ENCODE assay signal across 1 cellular context in the genomic region with DNA sequence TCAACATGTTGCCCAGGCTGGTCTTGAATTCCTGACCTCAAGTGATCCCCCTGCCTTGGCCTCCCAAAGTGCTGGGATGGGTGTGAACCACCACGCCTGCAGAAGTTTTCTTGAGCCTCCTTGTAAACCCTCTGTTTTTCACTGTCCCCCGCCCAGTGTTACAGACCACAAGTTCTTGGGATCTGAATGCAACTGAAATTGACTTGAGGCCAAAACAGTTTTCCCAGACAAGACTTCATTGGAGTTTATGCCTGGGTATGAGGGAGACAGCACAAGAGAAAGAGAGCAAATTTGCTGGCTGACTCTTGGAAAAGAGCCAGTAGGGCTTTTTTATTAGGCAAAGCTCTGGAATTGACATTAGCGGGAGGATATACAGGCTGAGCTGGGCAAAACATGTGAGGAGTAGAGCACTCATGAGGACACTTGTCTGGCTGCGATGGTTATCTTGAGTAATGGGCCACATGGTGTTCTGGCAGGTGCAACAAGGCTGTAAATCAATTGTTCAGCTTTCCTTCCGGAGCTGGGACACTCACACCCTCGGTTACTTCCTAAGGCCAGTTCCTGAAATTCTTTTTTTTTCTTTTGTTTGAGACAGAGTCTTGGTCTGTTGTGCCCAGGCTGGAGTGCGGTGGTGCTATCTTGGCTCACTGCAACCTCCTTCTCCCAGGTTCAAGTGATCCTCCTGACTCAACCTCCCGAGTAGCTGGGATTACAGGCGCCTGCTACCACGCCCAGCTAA.
TF ChIP-seq lines count a peak whose summit lies in the region.

No MANE protein-coding gene starts in this region.

TF ChIP-seq in K562, 482 proteins besides CTCF, POLR2A, EP300 and RAD21 (continued from another document and continues in another):
- TF ChIP-seq CAMTA2 (CRISPR knock-in tag; conservative IDR thresholded peaks at IDR 0.05) (0 out of 2 replicates have a peak, but pooled peaks have one; percentile 42), SMARCC2 (IDR thresholded peaks at IDR 0.05; ENCODE audit: low read depth) (0 out of 2 replicates have a peak, but pooled peaks have one; percentile 33), ZNF197 (CRISPR knock-in tag; IDR thresholded peaks at IDR 0.05; ENCODE audit: low read depth) (peak; percentile 83), ZNF780A (CRISPR knock-in tag; IDR thresholded peaks at IDR 0.05) (no peak), E2F8 (IDR thresholded peaks at IDR 0.05; ENCODE audit: low read depth, partially characterized antibody) (peak; percentile 48), RCOR1 (IDR thresholded peaks at IDR 0.05; ENCODE audit: borderline replicate concordance in 1 of 2, low read depth in 2 of 2, low read length in 2 of 2) (peak in 1 of 2 experiments; percentile 90; a peak in 2 of 4 replicates), ZNF699 (CRISPR knock-in tag; IDR thresholded peaks at IDR 0.05; ENCODE audit: insufficient replicate concordance) (no peak), TAF9B (IDR thresholded peaks at IDR 0.05; ENCODE audit: partially characterized antibody) (peak; percentile 68), ELK3 (CRISPR knock-in tag; IDR thresholded peaks at IDR 0.05) (no peak), ZBTB34 (CRISPR knock-in tag; IDR thresholded peaks at IDR 0.05) (no peak), ELK1 (CRISPR knock-in tag; IDR thresholded peaks at IDR 0.05) (no peak), RFX7 (CRISPR knock-in tag; IDR thresholded peaks at IDR 0.05) (no peak), SMARCE1 (IDR thresholded peaks at IDR 0.05) (peak; percentile 86), MYC (IDR thresholded peaks at IDR 0.05; ENCODE audit: low read depth, low read length) (peak; percentile 99), MYC (CRISPR knock-in tag; IDR thresholded peaks at IDR 0.05; ENCODE audit: borderline replicate concordance, low read depth) (no peak), NCOR1 (IDR thresholded peaks at IDR 0.05) (peak; percentile 59), TAF1 (IDR thresholded peaks at IDR 0.05; ENCODE audit: control insufficient read depth, extremely low read depth, insufficient read depth, low read length, severe bottlenecking) (no peak), ZNF444 (CRISPR knock-in tag; IDR thresholded peaks at IDR 0.05) (no peak), ZNF316 (IDR thresholded peaks at IDR 0.05) (no peak), ELF1 (tag; IDR thresholded peaks at IDR 0.05) (peak; percentile 60), MTA3 (IDR thresholded peaks at IDR 0.05; ENCODE audit: borderline replicate concordance) (peak; percentile 76; the same call in 1 of the 2 replicates), TARDBP (IDR thresholded peaks at IDR 0.05) (no peak), GABPA (tag; conservative IDR thresholded peaks at IDR 0.05; ENCODE audit: low read depth) (peak; percentile 47; the same call in 1 of the 2 replicates), TAL1 (IDR thresholded peaks at IDR 0.05) (peak; percentile 54), SMARCA4 (IDR thresholded peaks at IDR 0.05) (peak; percentile 83; the same call in 1 of the 2 replicates), U2AF1 (optimal IDR thresholded peaks at IDR 0.05; ENCODE audit: low read depth, low read length) (no peak), FOXP1 (CRISPR knock-in tag; IDR thresholded peaks at IDR 0.05) (0 out of 2 replicates have a peak, but pooled peaks have one; percentile 41), RBM17 (IDR thresholded peaks at IDR 0.05; ENCODE audit: borderline replicate concordance, low read depth, low read length) (no peak), ZBTB17 (CRISPR knock-in tag; IDR thresholded peaks at IDR 0.05) (no peak), SIRT6 (IDR thresholded peaks at IDR 0.05; ENCODE audit: low read depth, low read length) (no peak), SMAD4 (CRISPR knock-in tag; conservative IDR thresholded peaks at IDR 0.05) (peak; percentile 92), ZNF217 (CRISPR knock-in tag; IDR thresholded peaks at IDR 0.05) (no peak), RBBP5 (IDR thresholded peaks at IDR 0.05; ENCODE audit: borderline replicate concordance, insufficient read depth, low read length, poor library complexity, severe bottlenecking) (peak; percentile 49), ZNF507 (tag; conservative IDR thresholded peaks at IDR 0.05) (no peak), C11orf30 (IDR thresholded peaks at IDR 0.05; ENCODE audit: low read depth) (no peak), SMARCB1 (IDR thresholded peaks at IDR 0.05; ENCODE audit: insufficient read length, low read depth) (no peak), ZNF584 (CRISPR knock-in tag; IDR thresholded peaks at IDR 0.05; ENCODE audit: low read depth) (no peak), CBFA2T2 (conservative IDR thresholded peaks at IDR 0.05) (peak; percentile 59), RBM15 (IDR thresholded peaks at IDR 0.05; ENCODE audit: insufficient read depth, low read length) (no peak), PURB (CRISPR knock-in tag; IDR thresholded peaks at IDR 0.05; ENCODE audit: low read depth) (no peak), DNMT1 (IDR thresholded peaks at IDR 0.05) (no peak)
- TF ChIP-seq, protein P1, sequence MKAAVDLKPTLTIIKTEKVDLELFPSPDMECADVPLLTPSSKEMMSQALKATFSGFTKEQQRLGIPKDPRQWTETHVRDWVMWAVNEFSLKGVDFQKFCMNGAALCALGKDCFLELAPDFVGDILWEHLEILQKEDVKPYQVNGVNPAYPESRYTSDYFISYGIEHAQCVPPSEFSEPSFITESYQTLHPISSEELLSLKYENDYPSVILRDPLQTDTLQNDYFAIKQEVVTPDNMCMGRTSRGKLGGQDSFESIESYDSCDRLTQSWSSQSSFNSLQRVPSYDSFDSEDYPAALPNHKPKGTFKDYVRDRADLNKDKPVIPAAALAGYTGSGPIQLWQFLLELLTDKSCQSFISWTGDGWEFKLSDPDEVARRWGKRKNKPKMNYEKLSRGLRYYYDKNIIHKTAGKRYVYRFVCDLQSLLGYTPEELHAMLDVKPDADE (conservative IDR thresholded peaks at IDR 0.05; ENCODE audit: control insufficient read depth, low read depth, low read length) = no peak
- TF ChIP-seq, protein P2, sequence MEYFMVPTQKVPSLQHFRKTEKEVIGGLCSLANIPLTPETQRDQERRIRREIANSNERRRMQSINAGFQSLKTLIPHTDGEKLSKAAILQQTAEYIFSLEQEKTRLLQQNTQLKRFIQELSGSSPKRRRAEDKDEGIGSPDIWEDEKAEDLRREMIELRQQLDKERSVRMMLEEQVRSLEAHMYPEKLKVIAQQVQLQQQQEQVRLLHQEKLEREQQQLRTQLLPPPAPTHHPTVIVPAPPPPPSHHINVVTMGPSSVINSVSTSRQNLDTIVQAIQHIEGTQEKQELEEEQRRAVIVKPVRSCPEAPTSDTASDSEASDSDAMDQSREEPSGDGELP (CRISPR knock-in tag; IDR thresholded peaks at IDR 0.05; ENCODE audit: borderline replicate concordance) = peak; percentile 52
- TF ChIP-seq, protein P3, sequence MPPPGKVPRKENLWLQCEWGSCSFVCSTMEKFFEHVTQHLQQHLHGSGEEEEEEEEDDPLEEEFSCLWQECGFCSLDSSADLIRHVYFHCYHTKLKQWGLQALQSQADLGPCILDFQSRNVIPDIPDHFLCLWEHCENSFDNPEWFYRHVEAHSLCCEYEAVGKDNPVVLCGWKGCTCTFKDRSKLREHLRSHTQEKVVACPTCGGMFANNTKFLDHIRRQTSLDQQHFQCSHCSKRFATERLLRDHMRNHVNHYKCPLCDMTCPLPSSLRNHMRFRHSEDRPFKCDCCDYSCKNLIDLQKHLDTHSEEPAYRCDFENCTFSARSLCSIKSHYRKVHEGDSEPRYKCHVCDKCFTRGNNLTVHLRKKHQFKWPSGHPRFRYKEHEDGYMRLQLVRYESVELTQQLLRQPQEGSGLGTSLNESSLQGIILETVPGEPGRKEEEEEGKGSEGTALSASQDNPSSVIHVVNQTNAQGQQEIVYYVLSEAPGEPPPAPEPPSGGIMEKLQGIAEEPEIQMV (tag; conservative IDR thresholded peaks at IDR 0.05; ENCODE audit: low read depth) = peak; percentile 70
- TF ChIP-seq, protein P4, sequence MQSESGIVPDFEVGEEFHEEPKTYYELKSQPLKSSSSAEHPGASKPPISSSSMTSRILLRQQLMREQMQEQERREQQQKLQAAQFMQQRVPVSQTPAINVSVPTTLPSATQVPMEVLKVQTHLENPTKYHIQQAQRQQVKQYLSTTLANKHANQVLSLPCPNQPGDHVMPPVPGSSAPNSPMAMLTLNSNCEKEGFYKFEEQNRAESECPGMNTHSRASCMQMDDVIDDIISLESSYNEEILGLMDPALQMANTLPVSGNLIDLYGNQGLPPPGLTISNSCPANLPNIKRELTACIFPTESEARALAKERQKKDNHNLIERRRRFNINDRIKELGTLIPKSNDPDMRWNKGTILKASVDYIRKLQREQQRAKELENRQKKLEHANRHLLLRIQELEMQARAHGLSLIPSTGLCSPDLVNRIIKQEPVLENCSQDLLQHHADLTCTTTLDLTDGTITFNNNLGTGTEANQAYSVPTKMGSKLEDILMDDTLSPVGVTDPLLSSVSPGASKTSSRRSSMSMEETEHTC (IDR thresholded peaks at IDR 0.05) = peak; percentile 73
- TF ChIP-seq, protein P5, sequence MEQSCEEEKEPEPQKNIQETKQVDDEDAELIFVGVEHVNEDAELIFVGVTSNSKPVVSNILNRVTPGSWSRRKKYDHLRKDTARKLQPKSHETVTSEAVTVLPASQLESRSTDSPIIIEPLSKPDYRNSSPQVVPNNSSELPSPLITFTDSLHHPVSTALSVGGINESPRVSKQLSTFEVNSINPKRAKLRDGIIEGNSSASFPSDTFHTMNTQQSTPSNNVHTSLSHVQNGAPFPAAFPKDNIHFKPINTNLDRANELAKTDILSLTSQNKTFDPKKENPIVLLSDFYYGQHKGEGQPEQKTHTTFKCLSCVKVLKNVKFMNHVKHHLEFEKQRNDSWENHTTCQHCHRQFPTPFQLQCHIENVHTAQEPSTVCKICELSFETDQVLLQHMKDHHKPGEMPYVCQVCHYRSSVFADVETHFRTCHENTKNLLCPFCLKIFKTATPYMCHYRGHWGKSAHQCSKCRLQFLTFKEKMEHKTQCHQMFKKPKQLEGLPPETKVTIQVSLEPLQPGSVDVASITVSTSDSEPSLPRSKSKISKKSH (CRISPR knock-in tag; IDR thresholded peaks at IDR 0.05) = no peak
- TF ChIP-seq, protein P6, sequence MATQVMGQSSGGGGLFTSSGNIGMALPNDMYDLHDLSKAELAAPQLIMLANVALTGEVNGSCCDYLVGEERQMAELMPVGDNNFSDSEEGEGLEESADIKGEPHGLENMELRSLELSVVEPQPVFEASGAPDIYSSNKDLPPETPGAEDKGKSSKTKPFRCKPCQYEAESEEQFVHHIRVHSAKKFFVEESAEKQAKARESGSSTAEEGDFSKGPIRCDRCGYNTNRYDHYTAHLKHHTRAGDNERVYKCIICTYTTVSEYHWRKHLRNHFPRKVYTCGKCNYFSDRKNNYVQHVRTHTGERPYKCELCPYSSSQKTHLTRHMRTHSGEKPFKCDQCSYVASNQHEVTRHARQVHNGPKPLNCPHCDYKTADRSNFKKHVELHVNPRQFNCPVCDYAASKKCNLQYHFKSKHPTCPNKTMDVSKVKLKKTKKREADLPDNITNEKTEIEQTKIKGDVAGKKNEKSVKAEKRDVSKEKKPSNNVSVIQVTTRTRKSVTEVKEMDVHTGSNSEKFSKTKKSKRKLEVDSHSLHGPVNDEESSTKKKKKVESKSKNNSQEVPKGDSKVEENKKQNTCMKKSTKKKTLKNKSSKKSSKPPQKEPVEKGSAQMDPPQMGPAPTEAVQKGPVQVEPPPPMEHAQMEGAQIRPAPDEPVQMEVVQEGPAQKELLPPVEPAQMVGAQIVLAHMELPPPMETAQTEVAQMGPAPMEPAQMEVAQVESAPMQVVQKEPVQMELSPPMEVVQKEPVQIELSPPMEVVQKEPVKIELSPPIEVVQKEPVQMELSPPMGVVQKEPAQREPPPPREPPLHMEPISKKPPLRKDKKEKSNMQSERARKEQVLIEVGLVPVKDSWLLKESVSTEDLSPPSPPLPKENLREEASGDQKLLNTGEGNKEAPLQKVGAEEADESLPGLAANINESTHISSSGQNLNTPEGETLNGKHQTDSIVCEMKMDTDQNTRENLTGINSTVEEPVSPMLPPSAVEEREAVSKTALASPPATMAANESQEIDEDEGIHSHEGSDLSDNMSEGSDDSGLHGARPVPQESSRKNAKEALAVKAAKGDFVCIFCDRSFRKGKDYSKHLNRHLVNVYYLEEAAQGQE (CRISPR knock-in tag; IDR thresholded peaks at IDR 0.05; ENCODE audit: low read depth) = no peak
